Comparison of ENCODE assay signal across 22 cellular contexts in genomic region chr2:68234405-68234804, GRCh38.
"Had no signal": no experiment of that assay in that cellular context is flagged by ENCODE, and none has a peak within 500 bp of the region (broad histone marks: within the 10 kb centered on the region; RNA-seq: fewer than 3 reads in every experiment).

No MANE protein-coding gene starts in this region.

- H3K9me3 Mint-ChIP-seq: brain; naive B cell; stimulated activated naive B cell treated with anti-CD40 and anti-IgM and Interleukin-4, amounts not matched to agents 10 μg/mL and 1 μg/mL and 100 μg/mL, for 72 hours; type B pancreatic cell; WTC11 had no signal

- H3K27me3 Mint-ChIP-seq: brain; naive B cell; stimulated activated naive B cell treated with anti-CD40 and anti-IgM and Interleukin-4, amounts not matched to agents 10 μg/mL and 1 μg/mL and 100 μg/mL, for 72 hours; type B pancreatic cell had no signal

- H3K27ac Mint-ChIP-seq: stimulated activated naive B cell treated with anti-CD40 and anti-IgM and Interleukin-4, amounts not matched to agents 10 μg/mL and 1 μg/mL and 100 μg/mL, for 72 hours; type B pancreatic cell; WTC11 had no signal

- H3K36me3 Mint-ChIP-seq: WTC11 had no signal

- ATAC-seq: foreskin keratinocyte; stimulated activated naive B cell treated with anti-CD40 and anti-IgM and Interleukin-4, amounts not matched to agents 10 μg/mL and 1 μg/mL and 100 μg/mL, for 72 hours; WTC11 had no signal

- DNase-seq: activated CD4-positive, alpha-beta T cell treated with anti-CD3 and anti-CD28 coated beads for 4 hours; activated CD4-positive, alpha-beta T cell treated with anti-CD3 and anti-CD28 coated beads, Interleukin-2, amount 50 U/mL, for 48 hours; activated CD8-positive, alpha-beta memory T cell treated with anti-CD3 and anti-CD28 coated beads, Interleukin-2, amount 50 U/mL, for 48 hours; activated naive CD4-positive, alpha-beta T cell treated with Interleukin-2 at 50 U/mL for 16 hours; activated T-cell treated with anti-CD3 and anti-CD28 coated beads, Interleukin-2, amount 50 U/mL, for 48 hours; anterior cingulate cortex; dermis blood vessel endothelial cell; effector CD8-positive, alpha-beta T cell; erythroblast; foreskin keratinocyte; lower lobe of right lung; naive B cell; retina; sigmoid colon; stimulated activated CD4-positive, alpha-beta T cell treated with anti-CD3 and anti-CD28 coated beads, Interleukin-15, amount 100 ng/mL, for 24 hours; stimulated activated CD8-positive, alpha-beta memory T cell treated with anti-CD3 and anti-CD28 coated beads, Interleukin-4, amount 100 ng/mL, for 48 hours; stimulated activated naive B cell treated with anti-CD40 and anti-IgM and Interleukin-4, amounts not matched to agents 10 μg/mL and 1 μg/mL and 100 μg/mL, for 72 hours; T-helper 9 cell; testis had no signal

- H3K4me3 Mint-ChIP-seq: brain; stimulated activated naive B cell treated with anti-CD40 and anti-IgM and Interleukin-4, amounts not matched to agents 10 μg/mL and 1 μg/mL and 100 μg/mL, for 72 hours; type B pancreatic cell; WTC11 had no signal
